In the genomic region with DNA sequence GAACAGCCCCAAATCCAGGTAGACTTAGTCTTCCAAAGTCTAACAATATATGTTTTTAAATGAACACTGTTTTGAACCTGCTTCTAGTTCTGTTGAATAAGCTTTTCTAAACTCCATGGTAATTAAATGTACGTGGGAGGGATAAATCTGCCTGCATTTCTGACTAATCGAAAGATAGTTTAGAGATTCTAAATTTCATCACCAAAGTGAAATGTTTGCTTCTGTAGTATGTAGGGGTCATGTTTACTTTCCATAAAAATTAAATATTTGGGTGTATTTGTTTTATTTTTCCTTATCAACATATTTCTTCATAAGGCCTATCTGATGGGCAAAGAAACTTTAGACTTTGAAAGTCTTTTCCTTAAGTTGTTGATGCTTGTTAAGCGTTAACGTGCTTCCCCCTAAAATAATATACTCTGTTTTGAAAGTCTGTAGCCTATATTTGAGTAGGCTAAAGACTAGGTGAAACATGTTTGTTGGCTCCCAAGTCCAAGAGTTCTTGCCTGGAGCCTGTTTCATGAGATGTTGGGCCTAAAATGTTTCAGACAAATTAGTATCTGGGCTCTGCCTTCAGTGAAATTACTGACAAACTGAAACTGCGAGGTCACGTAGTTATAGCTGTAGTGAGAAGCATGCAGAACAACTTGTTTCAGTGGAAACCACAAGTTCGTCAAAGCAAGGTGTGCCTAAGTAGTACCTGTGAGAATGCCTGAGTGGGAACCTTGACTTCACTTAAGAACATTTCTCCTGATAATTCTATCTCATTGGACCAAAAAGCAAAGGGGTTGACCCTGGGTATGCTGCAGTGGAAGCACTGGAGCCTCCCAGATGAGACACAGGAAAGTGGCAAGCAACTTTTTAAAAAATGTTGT, we compare ENCODE assay signal across 8 cellular contexts.
DNase-seq lines count a peak whose midpoint lies in the region; ATAC-seq and TF ChIP-seq lines count a peak whose summit lies in the region.

No MANE protein-coding gene starts in this region.

- peak overlapping the region; percentile 35 for H3K27ac Mint-ChIP-seq in osteocyte (ENCODE audit: unreplicated experiment)
- no peak overlapping the region for H3K27ac Mint-ChIP-seq in WTC11

- ATAC-seq in GM21529 (IDR thresholded peaks at IDR 0.05; ENCODE audit: unreplicated experiment) (peak; percentile 97), WTC11 (no peak)

- DNase-seq in GM13976 (ENCODE audit: low spot score) (peak; percentile 25), osteocyte (ENCODE audit: extremely low spot score, unreplicated experiment) (no peak), WTC11 (ENCODE audit: low spot score) (no peak), foreskin melanocyte (no peak), hippocampal formation (lab: John Stamatoyannopoulos, UW) (no peak)

- H3K4me3 Mint-ChIP-seq in osteocyte (ENCODE audit: unreplicated experiment) (no peak overlapping the region), WTC11 (no peak overlapping the region)

- H3K27ac ChIP-seq in KMS-11 (no peak overlapping the region), duodenal mucosa (ENCODE audit: low read depth, low read length) (peak overlapping the region; percentile 45)

- H3K4me1 Mint-ChIP-seq in osteocyte (ENCODE audit: unreplicated experiment), result peaks cover 56% of the 10 kb centered on the region
- H3K4me1 Mint-ChIP-seq in WTC11, result peaks cover 24% of the 10 kb centered on the region

- H3K9me3 Mint-ChIP-seq in osteocyte (ENCODE audit: unreplicated experiment), result peaks cover 7% of the 10 kb centered on the region
- peaks cover 9% of the 10 kb centered on the region for H3K9me3 Mint-ChIP-seq in WTC11

- no peaks in the 10 kb centered on the region for H3K79me2 ChIP-seq in KMS-11 (ENCODE audit: insufficient read depth, low read depth)

- H3K9ac ChIP-seq in KMS-11 (no peak overlapping the region), duodenal mucosa (ENCODE audit: low read depth in 1 of 2, low read length in 2 of 2) (peak overlapping the region; percentile 25 to 69)

- H3K9me3 ChIP-seq in duodenal mucosa (ENCODE audit: control insufficient read depth in 1 of 2, low read length in 2 of 2), result no peaks in the 10 kb centered on the region

- H3K36me3 Mint-ChIP-seq in osteocyte (ENCODE audit: unreplicated experiment) (peaks cover 14% of the 10 kb centered on the region), WTC11 (peaks cover 2% of the 10 kb centered on the region; the same call in 1 of the 2 replicates)

- POLR2A ChIA-PET in WTC11 (lab: Charles Lee), result no interaction called here

- H2AFZ ChIP-seq in KMS-11 (ENCODE audit: low read depth), result no peak overlapping the region

- H3K27me3 Mint-ChIP-seq in osteocyte (ENCODE audit: unreplicated experiment) (no peaks in the 10 kb centered on the region), WTC11 (ENCODE audit: low read depth) (no peaks in the 10 kb centered on the region)

- H3K4me3 ChIP-seq in KMS-11 (IDR thresholded peaks at IDR 0.05; ENCODE audit: insufficient read depth, low read depth, low read length), result no peak overlapping the region
- peak overlapping the region; percentile 67 to 69 for H3K4me3 ChIP-seq in duodenal mucosa (ENCODE audit: low read depth in 1 of 2, low read length in 2 of 2)

- H3K4me1 ChIP-seq in KMS-11 (ENCODE audit: low read depth, poor library complexity, severe bottlenecking) (peaks cover 25% of the 10 kb centered on the region), duodenal mucosa (ENCODE audit: control insufficient read depth in 1 of 2, insufficient read depth in 2 of 2, low read length in 2 of 2) (peaks cover 4 to 20% of the 10 kb centered on the region in 2 donors)

- H3K27me3 ChIP-seq in KMS-11 (ENCODE audit: insufficient read depth, low read depth), result no peaks in the 10 kb centered on the region
- H3K27me3 ChIP-seq in duodenal mucosa (ENCODE audit: control insufficient read depth in 1 of 2, insufficient read depth in 2 of 2, low read length in 2 of 2), result no peaks in the 10 kb centered on the region

- H3K36me3 ChIP-seq in KMS-11 (ENCODE audit: insufficient read depth) (no peaks in the 10 kb centered on the region), duodenal mucosa (ENCODE audit: control insufficient read depth in 1 of 2, insufficient read depth in 2 of 2, low read length in 2 of 2) (no peaks in the 10 kb centered on the region)

- peak overlapping the region; percentile 38 for H3K4me2 ChIP-seq in KMS-11

- CTCF ChIA-PET in WTC11 (lab: Charles Lee), result no interaction called here

- no peaks in the 10 kb centered on the region for H4K20me1 ChIP-seq in KMS-11 (ENCODE audit: insufficient read depth)

- in situ Hi-C loops in GM13976 (cut with MboI; ENCODE audit: low sequenced_read_pairs, unreplicated experiment), result no loop called here

- TF ChIP-seq CTCF in GM13976 (IDR thresholded peaks at IDR 0.05; ENCODE audit: borderline replicate concordance, control extremely low read depth, extremely low read depth, insufficient read depth, missing control alignments), result no peak
- no peak for TF ChIP-seq CTCF in KMS-11 (conservative IDR thresholded peaks at IDR 0.05; ENCODE audit: low read depth, low read length)
- TF ChIP-seq CTCF in osteocyte (IDR thresholded peaks at IDR 0.05), result no peak
- TF ChIP-seq CTCF in WTC11 (IDR thresholded peaks at IDR 0.05), result no peak

TF ChIP-seq in WTC11, 78 proteins besides CTCF, POLR2A, EP300 and RAD21:
- TF ChIP-seq, protein P1, sequence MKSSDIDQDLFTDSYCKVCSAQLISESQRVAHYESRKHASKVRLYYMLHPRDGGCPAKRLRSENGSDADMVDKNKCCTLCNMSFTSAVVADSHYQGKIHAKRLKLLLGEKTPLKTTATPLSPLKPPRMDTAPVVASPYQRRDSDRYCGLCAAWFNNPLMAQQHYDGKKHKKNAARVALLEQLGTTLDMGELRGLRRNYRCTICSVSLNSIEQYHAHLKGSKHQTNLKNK (CRISPR knock-in tag; IDR thresholded peaks at IDR 0.05), result no peak
- TF ChIP-seq RORB (CRISPR knock-in tag; IDR thresholded peaks at IDR 0.05), result no peak
- TF ChIP-seq TCF7 (CRISPR knock-in tag; IDR thresholded peaks at IDR 0.05; ENCODE audit: low read depth), result no peak
- TF ChIP-seq, protein P2, sequence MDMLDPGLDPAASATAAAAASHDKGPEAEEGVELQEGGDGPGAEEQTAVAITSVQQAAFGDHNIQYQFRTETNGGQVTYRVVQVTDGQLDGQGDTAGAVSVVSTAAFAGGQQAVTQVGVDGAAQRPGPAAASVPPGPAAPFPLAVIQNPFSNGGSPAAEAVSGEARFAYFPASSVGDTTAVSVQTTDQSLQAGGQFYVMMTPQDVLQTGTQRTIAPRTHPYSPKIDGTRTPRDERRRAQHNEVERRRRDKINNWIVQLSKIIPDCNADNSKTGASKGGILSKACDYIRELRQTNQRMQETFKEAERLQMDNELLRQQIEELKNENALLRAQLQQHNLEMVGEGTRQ (CRISPR knock-in tag; IDR thresholded peaks at IDR 0.05), result no peak
